ENCODE assay signal across 1 cellular context in genomic region chr14:60095781-60096450, GRCh38.
TF ChIP-seq lines count a peak whose summit lies in the region.

No MANE protein-coding gene starts in this region.

TF ChIP-seq in HepG2, 621 proteins besides CTCF, POLR2A, EP300 and RAD21 (continued from another document):
- TF ChIP-seq ZNF513 (CRISPR knock-in tag; conservative IDR thresholded peaks at IDR 0.05) (no peak), NCOA5 (CRISPR knock-in tag; IDR thresholded peaks at IDR 0.05) (no peak), ZNF510 (CRISPR knock-in tag; IDR thresholded peaks at IDR 0.05; ENCODE audit: low read depth) (no peak), ZNF136 (CRISPR knock-in tag; IDR thresholded peaks at IDR 0.05; ENCODE audit: low read depth) (no peak), HMGXB3 (CRISPR knock-in tag; IDR thresholded peaks at IDR 0.05; ENCODE audit: borderline replicate concordance) (no peak), NR3C1 (CRISPR knock-in tag; IDR thresholded peaks at IDR 0.05) (no peak), RERE (CRISPR knock-in tag; IDR thresholded peaks at IDR 0.05; ENCODE audit: low read depth) (no peak)
